15 cellular contexts compared by ENCODE assay signal in the genomic region with DNA sequence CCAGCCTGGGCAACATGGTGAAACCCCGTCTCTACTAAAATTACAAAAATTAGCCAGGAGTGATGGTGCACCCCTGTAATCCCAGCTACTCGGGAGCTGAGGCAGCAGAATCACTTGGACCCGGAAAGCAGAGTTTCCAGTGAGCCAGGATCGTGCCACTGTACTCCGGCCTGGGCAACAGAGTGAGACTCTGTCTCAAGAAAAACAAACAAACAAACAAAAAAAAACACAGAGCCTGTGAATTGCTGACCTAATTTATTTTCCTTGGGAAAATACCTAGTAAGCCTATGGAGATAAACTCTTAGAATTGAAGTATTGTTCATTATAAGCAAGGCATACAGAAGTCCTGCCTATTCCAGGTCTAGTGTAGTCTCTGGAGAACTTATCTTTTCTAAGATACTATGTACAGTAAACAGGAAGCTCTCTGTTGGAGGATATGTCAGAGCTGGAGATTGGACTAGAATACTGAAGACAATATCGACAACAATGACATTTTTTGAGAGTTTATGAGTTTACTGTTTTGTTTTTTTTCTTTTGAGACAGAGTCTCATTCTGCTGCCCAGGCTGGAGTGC. TPM values are rescaled to one million over a fixed set of nuclear protein-coding genes. Genes with fewer than 3 reads are reported as not detected.
A peak's percentile ranks its signal among the peaks of the same experiment; 100 is the strongest.
DNase-seq lines count a peak whose midpoint lies in the region; ATAC-seq and TF ChIP-seq lines count a peak whose summit lies in the region.
"Had no signal": no experiment of that assay in that cellular context is flagged by ENCODE, and none has a peak within 500 bp of the region (broad histone marks: within the 10 kb centered on the region; RNA-seq: fewer than 3 reads in every experiment).

No MANE protein-coding gene starts in this region.

- H3K27me3 ChIP-seq in left ventricle myocardium inferior (ENCODE audit: low read depth) (no peaks in the 10 kb centered on the region), right atrium auricular region (no peaks in the 10 kb centered on the region)
- H3K27me3 ChIP-seq: ascending aorta, uterus had no signal

- H3K4me1 ChIP-seq in left ventricle myocardium inferior (peaks cover 61% of the 10 kb centered on the region), right atrium auricular region (peaks cover 0 to 12% of the 10 kb centered on the region in 2 donors), urinary bladder (ENCODE audit: insufficient read depth) (no peaks in the 10 kb centered on the region)
- H3K4me1 ChIP-seq: ascending aorta, uterus had no signal

- no peak for ATAC-seq in effector memory CD8-positive, alpha-beta T cell (replicated peaks)
- no peak for ATAC-seq in naive B cell (ENCODE audit: low read depth in 2 of 2)

- H3K9me3 ChIP-seq in left ventricle myocardium inferior (replicated peaks) (no peaks in the 10 kb centered on the region), right atrium auricular region (no peaks in the 10 kb centered on the region)
- H3K9me3 ChIP-seq: ascending aorta, uterus had no signal

- WGBS in urinary bladder = 68% methylated on average over 6 of the region's 6 CpGs

- DNase-seq in left ventricle myocardium inferior (no peak), right atrium auricular region (ENCODE audit: low spot score) (no peak), naive B cell (no peak), NK-92 (lab: John Stamatoyannopoulos, UW; ENCODE audit: unreplicated experiment) (no peak), NCI-H128 (lab: John Stamatoyannopoulos, UW; ENCODE audit: unreplicated experiment) (no peak)
- no peak for DNase-seq in effector memory CD8-positive, alpha-beta T cell
- DNase-seq in activated CD4-positive, alpha-beta T cell treated with anti-CD3 and anti-CD28 coated beads, Interleukin-2, amount 50 U/mL, for 4 hours = no peak
- DNase-seq: ACHN; CD8-positive, alpha-beta memory T cell; NCI-H1092 treated with DMSO at 0.1 percent for 48 hours; NCI-H69; stimulated activated naive CD4-positive, alpha-beta T cell; uterus had no signal

- H3K27ac Mint-ChIP-seq in effector memory CD8-positive, alpha-beta T cell = peak overlapping the region; percentile 32 to 77
- peak overlapping the region in 4 of 6 donors; percentile 4 to 83 (median 70) for H3K27ac Mint-ChIP-seq in naive B cell

- intact Hi-C loops in left ventricle myocardium inferior (cut with micrococcal nuclease) = no loop called here

- H3K27ac ChIP-seq in left ventricle myocardium inferior (replicated peaks) = peak overlapping the region; percentile 55
- peak overlapping the region in 1 of 2 donors; percentile 10 for H3K27ac ChIP-seq in right atrium auricular region
- peak overlapping the region; percentile 23 for H3K27ac ChIP-seq in urinary bladder (ENCODE audit: low read depth)
- H3K27ac ChIP-seq: ascending aorta, uterus had no signal

- peaks cover 24 to 37% of the 10 kb centered on the region in 2 donors for H3K4me1 Mint-ChIP-seq in effector memory CD8-positive, alpha-beta T cell (ENCODE audit: low read depth in 2 of 2)
- H3K4me1 Mint-ChIP-seq in naive B cell = peaks cover 10 to 78% (median 37%) of the 10 kb centered on the region in 3 donors

- TF ChIP-seq CTCF in left ventricle myocardium inferior (IDR thresholded peaks at IDR 0.05; ENCODE audit: borderline replicate concordance) (no peak), right atrium auricular region (IDR thresholded peaks at IDR 0.05) (no peak)

- H3K9me3 Mint-ChIP-seq in effector memory CD8-positive, alpha-beta T cell = no peaks in the 10 kb centered on the region
- no peaks in the 10 kb centered on the region for H3K9me3 Mint-ChIP-seq in naive B cell
- H3K9me3 Mint-ChIP-seq: CD8-positive, alpha-beta memory T cell had no signal

- no peaks in the 10 kb centered on the region for H3K27me3 Mint-ChIP-seq in effector memory CD8-positive, alpha-beta T cell
- H3K27me3 Mint-ChIP-seq in naive B cell = no peaks in the 10 kb centered on the region
- H3K27me3 Mint-ChIP-seq: CD8-positive, alpha-beta memory T cell had no signal

- H3K36me3 ChIP-seq in left ventricle myocardium inferior (peaks cover 6% of the 10 kb centered on the region), right atrium auricular region (no peaks in the 10 kb centered on the region), urinary bladder (ENCODE audit: insufficient read depth) (no peaks in the 10 kb centered on the region)
- H3K36me3 ChIP-seq: uterus had no signal

- H3K4me3 ChIP-seq in left ventricle myocardium inferior (no peak overlapping the region), right atrium auricular region (no peak overlapping the region), urinary bladder (ENCODE audit: low read depth, low read length) (no peak overlapping the region)
- H3K4me3 ChIP-seq: ascending aorta, uterus had no signal

- H3K36me3 Mint-ChIP-seq in effector memory CD8-positive, alpha-beta T cell (ENCODE audit: insufficient read depth) = peaks cover 16% of the 10 kb centered on the region
- H3K36me3 Mint-ChIP-seq in naive B cell = no peaks in the 10 kb centered on the region

- H3K4me3 Mint-ChIP-seq in effector memory CD8-positive, alpha-beta T cell = no peak overlapping the region
- H3K4me3 Mint-ChIP-seq in naive B cell = no peak overlapping the region
- H3K4me3 Mint-ChIP-seq: CD8-positive, alpha-beta memory T cell had no signal

RNA-seq across cellular contexts. Expression of a gene that starts 14.9 kb away (rescaled TPM):
- total RNA-seq in left ventricle myocardium inferior (122 TPM), right atrium auricular region (100 to 1,000 TPM in 1 of 2 donors, 10 to 100 TPM in 1; 74.3 to 107 TPM), urinary bladder (283 TPM)
- polyA plus RNA-seq in naive B cell (ENCODE audit: low read depth in 6 of 6) (100 to 1,000 TPM in 1 of 6 donors, 10 to 100 TPM in 5; 40.8 to 110 (median 85.1) TPM), urinary bladder (65.7 TPM)
